15 cellular contexts compared by ENCODE assay signal in genomic region chr10:66215005-66215404, GRCh38.
DNase-seq lines count a peak whose midpoint lies in the region; ATAC-seq and TF ChIP-seq lines count a peak whose summit lies in the region.
"Had no signal": no experiment of that assay in that cellular context is flagged by ENCODE, and none has a peak within 500 bp of the region (broad histone marks: within the 10 kb centered on the region; RNA-seq: fewer than 3 reads in every experiment).

No MANE protein-coding gene starts in this region.

- ATAC-seq in HG03460 (IDR thresholded peaks at IDR 0.05; ENCODE audit: unreplicated experiment) (no peak), HG03439 (IDR thresholded peaks at IDR 0.05; ENCODE audit: unreplicated experiment) (no peak)
- ATAC-seq: naive thymus-derived CD8-positive, alpha-beta T cell had no signal

- H3F3A ChIP-seq in OCI-LY1 (ENCODE audit: insufficient read depth, low read length), result no peaks in the 10 kb centered on the region

- no peaks in the 10 kb centered on the region for H4K20me1 ChIP-seq in OCI-LY1 (ENCODE audit: insufficient read depth, low read length)

- DNase-seq in iris pigment epithelial cell (ENCODE audit: low read depth) (peak; percentile 8), 8988T (no peak), NOMO-1 treated with dmso at 0.1 percent for 144 hours (lab: John Stamatoyannopoulos, UW; ENCODE audit: unreplicated experiment) (no peak)
- DNase-seq: COR-L47; HCEC 1CT; naive thymus-derived CD8-positive, alpha-beta T cell; sigmoid colon; substantia nigra; T1000 had no signal

- H3K27ac ChIP-seq in C4-2B (no peak overlapping the region), OCI-LY1 (ENCODE audit: low read depth, low read length, poor library complexity, severe bottlenecking) (no peak overlapping the region)
- H3K27ac ChIP-seq: coronary artery, sigmoid colon had no signal

- H3K9ac ChIP-seq in OCI-LY1 (ENCODE audit: low read length), result no peak overlapping the region

- no peak overlapping the region for H3K4me2 ChIP-seq in OCI-LY1 (ENCODE audit: low read length)

- H3K36me3 ChIP-seq in OCI-LY1 (ENCODE audit: insufficient read depth, low read length), result no peaks in the 10 kb centered on the region
- H3K36me3 ChIP-seq: sigmoid colon had no signal

- H3K4me1 ChIP-seq in OCI-LY1 (ENCODE audit: insufficient read depth, low read length, severe bottlenecking), result no peaks in the 10 kb centered on the region
- H3K4me1 ChIP-seq: sigmoid colon had no signal

- H3K9me3 ChIP-seq in OCI-LY1 (ENCODE audit: low read length), result no peaks in the 10 kb centered on the region
- H3K9me3 ChIP-seq: sigmoid colon had no signal

- no peaks in the 10 kb centered on the region for H3K9me2 ChIP-seq in OCI-LY1 (ENCODE audit: low read depth, low read length)

- H3K4me3 ChIP-seq in GM12875 (ENCODE audit: low read depth, low read length) (no peak overlapping the region), OCI-LY1 (ENCODE audit: low read depth, low read length, poor library complexity, severe bottlenecking) (no peak overlapping the region)
- H3K4me3 ChIP-seq: coronary artery, sigmoid colon had no signal

- no peaks in the 10 kb centered on the region for H3K79me2 ChIP-seq in OCI-LY1 (ENCODE audit: insufficient read depth, low read length)

- H2AFZ ChIP-seq in OCI-LY1 (ENCODE audit: low read length), result no peak overlapping the region

- peak; percentile 75 for TF ChIP-seq CTCF in C4-2B (conservative IDR thresholded peaks at IDR 0.05)
- peak; percentile 43 for TF ChIP-seq CTCF in GM12875 (IDR thresholded peaks at IDR 0.05; ENCODE audit: borderline replicate concordance, insufficient read depth, low read depth, low read length)
- peak; percentile 34; the same call in 1 of the 2 replicates for TF ChIP-seq CTCF in OCI-LY1 (IDR thresholded peaks at IDR 0.05; ENCODE audit: low read length)

- no peaks in the 10 kb centered on the region for H3K27me3 ChIP-seq in OCI-LY1 (ENCODE audit: insufficient read depth, low read length)
- H3K27me3 ChIP-seq: sigmoid colon had no signal
